In the genomic region with DNA sequence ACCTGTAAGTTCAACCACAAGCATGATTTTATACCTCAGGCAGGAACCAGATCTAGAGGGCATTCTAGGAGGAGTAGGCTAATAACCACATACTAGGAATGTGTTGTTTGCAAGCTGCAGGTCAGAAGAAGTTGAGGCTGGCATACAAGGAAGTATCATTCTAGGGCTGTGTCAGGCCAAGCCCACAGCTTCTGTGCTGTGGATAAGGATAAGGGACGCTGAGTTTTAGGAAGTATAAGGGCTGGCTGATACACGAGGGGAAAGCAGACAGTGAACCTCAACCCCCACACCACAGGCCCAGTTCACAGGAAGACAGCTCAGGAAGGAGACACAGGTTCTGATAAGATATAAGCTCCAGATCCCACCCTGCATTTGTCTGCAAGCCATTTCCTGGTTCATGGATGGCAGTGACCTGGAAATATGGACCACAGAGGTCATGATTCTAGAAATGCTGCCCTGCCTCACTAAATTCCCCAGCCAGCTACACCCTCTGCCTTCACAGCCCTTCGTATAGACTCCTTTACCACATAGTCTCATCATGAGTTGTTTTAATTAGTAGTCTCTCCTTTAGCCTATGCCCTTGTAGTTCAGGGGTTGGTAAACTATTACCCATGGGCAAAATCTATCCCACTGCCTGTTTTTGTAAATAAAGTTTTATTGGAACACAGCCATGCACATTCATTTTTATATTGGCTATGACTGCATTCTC, we compare ENCODE assay signal across 1 cellular context.
TF ChIP-seq lines count a peak whose summit lies in the region.

No MANE protein-coding gene starts in this region.

TF ChIP-seq in K562, 482 proteins besides CTCF, POLR2A, EP300 and RAD21 (continued from another document and continues in another):
- 0 out of 2 replicates have a peak, but pooled peaks have one; percentile 29 for TF ChIP-seq MITF (IDR thresholded peaks at IDR 0.05)
- peak; percentile 64; the same call in 1 of the 2 replicates for TF ChIP-seq ATF7 (IDR thresholded peaks at IDR 0.05)
- TF ChIP-seq ZNF699 (CRISPR knock-in tag; IDR thresholded peaks at IDR 0.05; ENCODE audit: insufficient replicate concordance), result no peak
- 0 out of 2 replicates have a peak, but pooled peaks have one; percentile 47 for TF ChIP-seq NFATC3 (IDR thresholded peaks at IDR 0.05)
- TF ChIP-seq FOXP1 (CRISPR knock-in tag; IDR thresholded peaks at IDR 0.05), result no peak
- peak; percentile 96 for TF ChIP-seq TCF3 (CRISPR knock-in tag; IDR thresholded peaks at IDR 0.05)
- no peak for TF ChIP-seq SIX5 (IDR thresholded peaks at IDR 0.05; ENCODE audit: borderline replicate concordance in 1 of 2, insufficient read depth in 1 of 2, low read depth in 1 of 2, low read length in 2 of 2)
- 0 out of 2 replicates have a peak, but pooled peaks have one; percentile 20 for TF ChIP-seq ZKSCAN8 (CRISPR knock-in tag; IDR thresholded peaks at IDR 0.05)
- no peak for TF ChIP-seq HSF4 (CRISPR knock-in tag; IDR thresholded peaks at IDR 0.05; ENCODE audit: borderline replicate concordance)
- no peak for TF ChIP-seq PHF8 (IDR thresholded peaks at IDR 0.05; ENCODE audit: borderline replicate concordance, low read length)
- no peak for TF ChIP-seq ZNF140 (CRISPR knock-in tag; IDR thresholded peaks at IDR 0.05)
- TF ChIP-seq ZBTB8A (IDR thresholded peaks at IDR 0.05; ENCODE audit: partially characterized antibody), result no peak
- TF ChIP-seq KDM2B (CRISPR knock-in tag; IDR thresholded peaks at IDR 0.05), result no peak
- TF ChIP-seq, protein P1, sequence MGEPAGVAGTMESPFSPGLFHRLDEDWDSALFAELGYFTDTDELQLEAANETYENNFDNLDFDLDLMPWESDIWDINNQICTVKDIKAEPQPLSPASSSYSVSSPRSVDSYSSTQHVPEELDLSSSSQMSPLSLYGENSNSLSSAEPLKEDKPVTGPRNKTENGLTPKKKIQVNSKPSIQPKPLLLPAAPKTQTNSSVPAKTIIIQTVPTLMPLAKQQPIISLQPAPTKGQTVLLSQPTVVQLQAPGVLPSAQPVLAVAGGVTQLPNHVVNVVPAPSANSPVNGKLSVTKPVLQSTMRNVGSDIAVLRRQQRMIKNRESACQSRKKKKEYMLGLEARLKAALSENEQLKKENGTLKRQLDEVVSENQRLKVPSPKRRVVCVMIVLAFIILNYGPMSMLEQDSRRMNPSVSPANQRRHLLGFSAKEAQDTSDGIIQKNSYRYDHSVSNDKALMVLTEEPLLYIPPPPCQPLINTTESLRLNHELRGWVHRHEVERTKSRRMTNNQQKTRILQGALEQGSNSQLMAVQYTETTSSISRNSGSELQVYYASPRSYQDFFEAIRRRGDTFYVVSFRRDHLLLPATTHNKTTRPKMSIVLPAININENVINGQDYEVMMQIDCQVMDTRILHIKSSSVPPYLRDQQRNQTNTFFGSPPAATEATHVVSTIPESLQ (CRISPR knock-in tag; IDR thresholded peaks at IDR 0.05), result no peak
- TF ChIP-seq ZKSCAN3 (CRISPR knock-in tag; IDR thresholded peaks at IDR 0.05), result no peak
- peak; percentile 14; the same call in 1 of the 2 replicates for TF ChIP-seq NFE2 (IDR thresholded peaks at IDR 0.05; ENCODE audit: low read depth)
- TF ChIP-seq MYC (IDR thresholded peaks at IDR 0.05; ENCODE audit: low read depth, low read length), result peak; percentile 89
- TF ChIP-seq MYC (CRISPR knock-in tag; IDR thresholded peaks at IDR 0.05; ENCODE audit: borderline replicate concordance, low read depth), result no peak
- no peak for TF ChIP-seq FIP1L1 (IDR thresholded peaks at IDR 0.05; ENCODE audit: low read depth, low read length, poor library complexity, severe bottlenecking)
- TF ChIP-seq PHB (CRISPR knock-in tag; IDR thresholded peaks at IDR 0.05), result no peak
- TF ChIP-seq GATAD2B (IDR thresholded peaks at IDR 0.05; ENCODE audit: borderline replicate concordance), result peak; percentile 85; the same call in 1 of the 2 replicates
- no peak for TF ChIP-seq ZNF324 (CRISPR knock-in tag; IDR thresholded peaks at IDR 0.05)
- peak in 1 of 2 experiments; percentile 55; a peak in 1 of 4 replicates for TF ChIP-seq SRF (CRISPR knock-in tag; IDR thresholded peaks at IDR 0.05)
- TF ChIP-seq GTF2A2 (tag; IDR thresholded peaks at IDR 0.05), result no peak
- TF ChIP-seq TCF7L2 (IDR thresholded peaks at IDR 0.05; ENCODE audit: low read depth, low read length), result no peak
- TF ChIP-seq FOXK2 (conservative IDR thresholded peaks at IDR 0.05 in 1 of 2, IDR thresholded peaks at IDR 0.05 in 1 of 2; ENCODE audit: low read depth in 2 of 2), result no peak
- peak; percentile 57 for TF ChIP-seq BRD9 (IDR thresholded peaks at IDR 0.05; ENCODE audit: low read depth, partially characterized antibody)
- TF ChIP-seq IRF1 (CRISPR knock-in tag; IDR thresholded peaks at IDR 0.05; ENCODE audit: borderline replicate concordance), result no peak
- TF ChIP-seq KLF1 (tag; IDR thresholded peaks at IDR 0.05), result no peak
- TF ChIP-seq, protein P2, sequence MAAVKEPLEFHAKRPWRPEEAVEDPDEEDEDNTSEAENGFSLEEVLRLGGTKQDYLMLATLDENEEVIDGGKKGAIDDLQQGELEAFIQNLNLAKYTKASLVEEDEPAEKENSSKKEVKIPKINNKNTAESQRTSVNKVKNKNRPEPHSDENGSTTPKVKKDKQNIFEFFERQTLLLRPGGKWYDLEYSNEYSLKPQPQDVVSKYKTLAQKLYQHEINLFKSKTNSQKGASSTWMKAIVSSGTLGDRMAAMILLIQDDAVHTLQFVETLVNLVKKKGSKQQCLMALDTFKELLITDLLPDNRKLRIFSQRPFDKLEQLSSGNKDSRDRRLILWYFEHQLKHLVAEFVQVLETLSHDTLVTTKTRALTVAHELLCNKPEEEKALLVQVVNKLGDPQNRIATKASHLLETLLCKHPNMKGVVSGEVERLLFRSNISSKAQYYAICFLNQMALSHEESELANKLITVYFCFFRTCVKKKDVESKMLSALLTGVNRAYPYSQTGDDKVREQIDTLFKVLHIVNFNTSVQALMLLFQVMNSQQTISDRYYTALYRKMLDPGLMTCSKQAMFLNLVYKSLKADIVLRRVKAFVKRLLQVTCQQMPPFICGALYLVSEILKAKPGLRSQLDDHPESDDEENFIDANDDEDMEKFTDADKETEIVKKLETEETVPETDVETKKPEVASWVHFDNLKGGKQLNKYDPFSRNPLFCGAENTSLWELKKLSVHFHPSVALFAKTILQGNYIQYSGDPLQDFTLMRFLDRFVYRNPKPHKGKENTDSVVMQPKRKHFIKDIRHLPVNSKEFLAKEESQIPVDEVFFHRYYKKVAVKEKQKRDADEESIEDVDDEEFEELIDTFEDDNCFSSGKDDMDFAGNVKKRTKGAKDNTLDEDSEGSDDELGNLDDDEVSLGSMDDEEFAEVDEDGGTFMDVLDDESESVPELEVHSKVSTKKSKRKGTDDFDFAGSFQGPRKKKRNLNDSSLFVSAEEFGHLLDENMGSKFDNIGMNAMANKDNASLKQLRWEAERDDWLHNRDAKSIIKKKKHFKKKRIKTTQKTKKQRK (IDR thresholded peaks at IDR 0.05; ENCODE audit: borderline replicate concordance, low read depth, low read length), result no peak
- TF ChIP-seq ARHGAP35 (IDR thresholded peaks at IDR 0.05; ENCODE audit: partially characterized antibody), result no peak
- TF ChIP-seq CSDE1 (IDR thresholded peaks at IDR 0.05), result no peak; a peak in 1 of 4 replicates
- TF ChIP-seq WHSC1 (IDR thresholded peaks at IDR 0.05; ENCODE audit: low read length), result no peak
- no peak for TF ChIP-seq RBM17 (IDR thresholded peaks at IDR 0.05; ENCODE audit: borderline replicate concordance, low read depth, low read length)
- no peak for TF ChIP-seq TRIM28 (IDR thresholded peaks at IDR 0.05)
- TF ChIP-seq, protein P3, sequence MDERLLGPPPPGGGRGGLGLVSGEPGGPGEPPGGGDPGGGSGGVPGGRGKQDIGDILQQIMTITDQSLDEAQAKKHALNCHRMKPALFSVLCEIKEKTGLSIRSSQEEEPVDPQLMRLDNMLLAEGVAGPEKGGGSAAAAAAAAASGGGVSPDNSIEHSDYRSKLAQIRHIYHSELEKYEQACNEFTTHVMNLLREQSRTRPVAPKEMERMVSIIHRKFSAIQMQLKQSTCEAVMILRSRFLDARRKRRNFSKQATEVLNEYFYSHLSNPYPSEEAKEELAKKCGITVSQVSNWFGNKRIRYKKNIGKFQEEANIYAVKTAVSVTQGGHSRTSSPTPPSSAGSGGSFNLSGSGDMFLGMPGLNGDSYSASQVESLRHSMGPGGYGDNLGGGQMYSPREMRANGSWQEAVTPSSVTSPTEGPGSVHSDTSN (CRISPR knock-in tag; IDR thresholded peaks at IDR 0.05; ENCODE audit: low read depth), result no peak
- TF ChIP-seq, protein P3 (tag; conservative IDR thresholded peaks at IDR 0.05; ENCODE audit: low read depth), result no peak
- TF ChIP-seq KHSRP (IDR thresholded peaks at IDR 0.05), result no peak
- TF ChIP-seq ZNF318 (IDR thresholded peaks at IDR 0.05; ENCODE audit: borderline replicate concordance in 1 of 2, low read depth in 1 of 2), result no peak
- no peak for TF ChIP-seq HDAC6 (IDR thresholded peaks at IDR 0.05; ENCODE audit: low read depth, low read length)
- TF ChIP-seq ZNF134 (CRISPR knock-in tag; conservative IDR thresholded peaks at IDR 0.05), result no peak; the same call in 1 of the 2 replicates
- TF ChIP-seq NCOA4 (IDR thresholded peaks at IDR 0.05; ENCODE audit: partially characterized antibody), result no peak
- no peak for TF ChIP-seq ZNF274 (IDR thresholded peaks at IDR 0.05; ENCODE audit: borderline replicate concordance, low read depth, low read length)
- TF ChIP-seq CBFA2T3 (IDR thresholded peaks at IDR 0.05), result peak; percentile 97
- no peak for TF ChIP-seq RBM25 (IDR thresholded peaks at IDR 0.05; ENCODE audit: low read depth, low read length, severe bottlenecking)
